ENCODE assay signal across 21 cellular contexts in genomic region chr5:72497823-72498222, GRCh38. TPM values are rescaled to one million over a fixed set of nuclear protein-coding genes. Genes with fewer than 3 reads are reported as not detected.
"Had no signal": no experiment of that assay in that cellular context is flagged by ENCODE, and none has a peak within 500 bp of the region (broad histone marks: within the 10 kb centered on the region; RNA-seq: fewer than 3 reads in every experiment).

No MANE protein-coding gene starts in this region.

- H3K9me3 ChIP-seq: SK-N-SH had no signal

- FAIRE-seq: K562 had no signal

- H3K27ac ChIP-seq: HL-60, KMS-11, RWPE1 had no signal

- H3K27ac Mint-ChIP-seq: IgD-negative memory B cell had no signal

- H3K4me3 Mint-ChIP-seq: IgD-negative memory B cell had no signal

- H3K4me2 ChIP-seq: KMS-11, SK-N-SH had no signal

- H3K9ac ChIP-seq: KMS-11, SK-N-SH had no signal

- H3K9me2 ChIP-seq: SK-N-SH had no signal

- DNase-seq: Kasumi-1, MM.1S, NCI-H1092 treated with DMSO at 0.1 percent for 48 hours, NCI-H1436, NCI-H187, NCI-H2029, NCI-H2081 treated with DMSO at 0.1 percent for 48 hours, NCI-H2171, NCI-H446, NCI-H510A, NCI-H524 treated with DMSO at 0.1 percent for 48 hours, NCI-H69, NCI-H774, SHP77, SK-N-SH had no signal

- ATAC-seq: K562, Panc1 had no signal

- H3K9me3 Mint-ChIP-seq: IgD-negative memory B cell had no signal

- H3K36me3 Mint-ChIP-seq: IgD-negative memory B cell had no signal

- H3K4me1 Mint-ChIP-seq: IgD-negative memory B cell had no signal

- H3K4me3 ChIP-seq: K562 had no signal

RNA-seq across cellular contexts. Expression of gene ZNF366, which starts 9.4 kb away (rescaled TPM):
- total RNA-seq: K562 had no signal
- polyA plus RNA-seq: IgD-negative memory B cell, K562, SK-N-SH had no signal
